In the genomic region with DNA sequence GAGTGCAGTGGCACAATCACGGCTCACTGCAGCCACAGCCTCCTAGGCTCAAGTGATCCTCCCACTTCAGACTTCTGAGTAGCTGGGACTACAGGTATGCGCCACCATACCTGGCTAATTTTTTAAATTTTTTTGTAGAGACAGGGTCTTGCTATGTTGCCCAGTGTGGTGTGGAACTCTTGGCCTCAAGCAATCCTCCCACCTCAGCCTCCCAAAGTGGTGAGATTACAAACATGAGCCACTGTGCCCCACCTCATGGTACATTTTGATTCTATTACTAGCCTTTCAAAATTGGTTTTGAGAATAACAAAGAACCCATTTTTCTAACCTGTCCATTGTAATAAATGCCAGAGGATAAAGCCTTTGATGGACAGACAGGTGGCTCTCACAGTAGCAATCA, we compare ENCODE assay signal across 11 cellular contexts. TPM values are rescaled to one million over a fixed set of nuclear protein-coding genes. Genes with fewer than 3 reads are reported as not detected.
A peak's percentile ranks its signal among the peaks of the same experiment; 100 is the strongest.
DNase-seq lines count a peak whose midpoint lies in the region; ATAC-seq and TF ChIP-seq lines count a peak whose summit lies in the region.
"Had no signal": no experiment of that assay in that cellular context is flagged by ENCODE, and none has a peak within 500 bp of the region (broad histone marks: within the 10 kb centered on the region; RNA-seq: fewer than 3 reads in every experiment).

No MANE protein-coding gene starts in this region.

- no peaks in the 10 kb centered on the region for H3K36me3 ChIP-seq in cardiac muscle cell
- peaks cover 6 to 15% (median 9%) of the 10 kb centered on the region in 3 donors for H3K36me3 ChIP-seq in tibial artery

- TF ChIP-seq CTCF in cardiac muscle cell (IDR thresholded peaks at IDR 0.05; ENCODE audit: low read depth, low read length) (no peak), type B pancreatic cell (conservative IDR thresholded peaks at IDR 0.05) (no peak), tibial artery (IDR thresholded peaks at IDR 0.05) (no peak)

- H3K4me3 ChIP-seq in cardiac muscle cell (no peak overlapping the region), tibial artery (no peak overlapping the region)

- H3K27ac Mint-ChIP-seq in activated CD4-positive, alpha-beta memory T cell treated with anti-CD3 and anti-CD28 coated beads, Interleukin-2, amount 10 ng/mL, durations not matched to agents 7 days and 5 days, result no peak overlapping the region
- no peak overlapping the region for H3K27ac Mint-ChIP-seq in immature natural killer cell
- H3K27ac Mint-ChIP-seq in type B pancreatic cell, result no peak overlapping the region

- H3K36me3 Mint-ChIP-seq in activated CD4-positive, alpha-beta memory T cell treated with anti-CD3 and anti-CD28 coated beads, Interleukin-2, amount 10 ng/mL, durations not matched to agents 7 days and 5 days (ENCODE audit: low read depth), result peaks cover 25% of the 10 kb centered on the region
- peaks cover 4 to 14% (median 7%) of the 10 kb centered on the region in 3 donors for H3K36me3 Mint-ChIP-seq in immature natural killer cell
- H3K36me3 Mint-ChIP-seq in type B pancreatic cell, result peaks cover 8% of the 10 kb centered on the region

- no peaks in the 10 kb centered on the region for H3K27me3 Mint-ChIP-seq in activated CD4-positive, alpha-beta memory T cell treated with anti-CD3 and anti-CD28 coated beads, Interleukin-2, amount 10 ng/mL, durations not matched to agents 7 days and 5 days
- H3K27me3 Mint-ChIP-seq in immature natural killer cell (ENCODE audit: low read depth in 3 of 3) (peaks cover 0 to 7% (median 0%) of the 10 kb centered on the region in 3 donors), type B pancreatic cell (no peaks in the 10 kb centered on the region)

- POLR2A ChIA-PET in activated CD4-positive, alpha-beta memory T cell treated with anti-CD3 and anti-CD28 coated beads, Interleukin-2, amount 10 ng/mL, durations not matched to agents 7 days and 5 days (lab: Charles Lee), result interaction anchor here (1.2 to 5.4 kb wide), 3 partner anchors 19 to 303 kb away, joined by 3 to 45 read pairs (median 5); a partner anchor contains a TSS

- CTCF ChIA-PET in activated CD4-positive, alpha-beta memory T cell treated with anti-CD3 and anti-CD28 coated beads, Interleukin-2, amount 10 ng/mL, durations not matched to agents 7 days and 5 days (lab: Charles Lee), result interaction anchor here (0.9 to 2.4 kb wide), 2 partner anchors 16 to 155 kb away, joined by 3 to 13 read pairs; no protein-coding TSS in a partner anchor

- DNase-seq in cardiac muscle cell (ENCODE audit: low read depth in 1 of 2, low spot score in 1 of 2) (no peak), left cardiac atrium (no peak), immature natural killer cell (no peak), type B pancreatic cell (ENCODE audit: extremely low spot score, unreplicated experiment) (no peak), tibial artery (no peak), pons (ENCODE audit: low spot score) (no peak)
- DNase-seq in activated CD4-positive, alpha-beta memory T cell treated with anti-CD3 and anti-CD28 coated beads, Interleukin-2, amount 10 ng/mL, durations not matched to agents 7 days and 5 days, result no peak
- no peak for DNase-seq in stimulated activated CD4-positive, alpha-beta T cell treated with anti-CD3 and anti-CD28 coated beads, Interleukin-4, amount 100 ng/mL, for 1 hour
- DNase-seq: activated CD4-positive, alpha-beta T cell treated with anti-CD3 and anti-CD28 coated beads, Interleukin-2, amount 50 U/mL, for 1 hour; NCI-H187 had no signal

- H3K4me1 ChIP-seq in cardiac muscle cell (ENCODE audit: low read depth) (peaks cover 5% of the 10 kb centered on the region), tibial artery (peaks cover 0 to 22% (median 17%) of the 10 kb centered on the region in 4 donors)

- H3K27me3 ChIP-seq in cardiac muscle cell, result no peaks in the 10 kb centered on the region
- no peaks in the 10 kb centered on the region for H3K27me3 ChIP-seq in tibial artery

- H3K9me3 Mint-ChIP-seq in activated CD4-positive, alpha-beta memory T cell treated with anti-CD3 and anti-CD28 coated beads, Interleukin-2, amount 10 ng/mL, durations not matched to agents 7 days and 5 days, result no peaks in the 10 kb centered on the region
- H3K9me3 Mint-ChIP-seq in immature natural killer cell (no peaks in the 10 kb centered on the region), type B pancreatic cell (no peaks in the 10 kb centered on the region)
- H3K9me3 Mint-ChIP-seq: CD14-positive monocyte had no signal

- ATAC-seq in left cardiac atrium, result no peak

- H3K27ac ChIP-seq in cardiac muscle cell (peak overlapping the region; percentile 92), tibial artery (no peak overlapping the region)

- H3K4me1 Mint-ChIP-seq in activated CD4-positive, alpha-beta memory T cell treated with anti-CD3 and anti-CD28 coated beads, Interleukin-2, amount 10 ng/mL, durations not matched to agents 7 days and 5 days, result peaks cover 35% of the 10 kb centered on the region
- peaks cover 27 to 31% of the 10 kb centered on the region in 2 donors for H3K4me1 Mint-ChIP-seq in immature natural killer cell
- peaks cover 15% of the 10 kb centered on the region for H3K4me1 Mint-ChIP-seq in type B pancreatic cell (ENCODE audit: unreplicated experiment)

- intact Hi-C loops in left cardiac atrium (cut with DNase I) (no loop called here), tibial artery (cut with DNase I; ENCODE audit: low total_unique reads) (no loop called here)

- H3K4me3 Mint-ChIP-seq in activated CD4-positive, alpha-beta memory T cell treated with anti-CD3 and anti-CD28 coated beads, Interleukin-2, amount 10 ng/mL, durations not matched to agents 7 days and 5 days, result peak overlapping the region; percentile 97
- peak overlapping the region in 4 of 5 donors; percentile 94 to 98 (median 98) for H3K4me3 Mint-ChIP-seq in immature natural killer cell
- H3K4me3 Mint-ChIP-seq in type B pancreatic cell, result peak overlapping the region; percentile 99

- H3K9me3 ChIP-seq in cardiac muscle cell (ENCODE audit: low read depth) (no peaks in the 10 kb centered on the region), tibial artery (no peaks in the 10 kb centered on the region)

RNA-seq across cellular contexts. Expression of a gene that starts 1.4 kb away (rescaled TPM):
- 31.0 and 33.4 TPM in 2 replicates for total RNA-seq in cardiac muscle cell
- 27.7 and 39.2 TPM in 2 replicates for polyA plus RNA-seq in cardiac muscle cell
- total RNA-seq in left cardiac atrium, result 10 to 100 TPM; 20.3 to 23.7 TPM
- total RNA-seq in activated CD4-positive, alpha-beta memory T cell treated with anti-CD3 and anti-CD28 coated beads, Interleukin-2, amount 10 ng/mL, durations not matched to agents 7 days and 5 days, result 10 to 100 TPM; 22.0 to 22.8 TPM
- polyA plus RNA-seq in immature natural killer cell, result 10 to 100 TPM in 2 of 3 donors, 1 to 10 TPM in 1; 9.7 to 19.6 (median 11.4) TPM
- total RNA-seq in type B pancreatic cell (ENCODE audit: low replicate concordance), result 23.7 and 23.9 TPM in 2 replicates

RNA-seq across cellular contexts. Expression of a gene that starts 20.3 kb away (rescaled TPM):
- 12.2 and 26.8 TPM in 2 replicates for total RNA-seq in cardiac muscle cell
- 15.3 and 23.2 TPM in 2 replicates for polyA plus RNA-seq in cardiac muscle cell
- 1 to 10 TPM; 3.6 to 5.6 TPM for total RNA-seq in left cardiac atrium
- 10 to 100 TPM; 29.0 to 31.0 TPM for total RNA-seq in activated CD4-positive, alpha-beta memory T cell treated with anti-CD3 and anti-CD28 coated beads, Interleukin-2, amount 10 ng/mL, durations not matched to agents 7 days and 5 days
- polyA plus RNA-seq in immature natural killer cell, result 1 to 10 TPM in 1 of 3 donors, under 1 TPM in 1, not detected in 1; 0.52 to 1.1 TPM
- total RNA-seq in type B pancreatic cell (ENCODE audit: low replicate concordance), result 7.3 and 27.7 TPM in 2 replicates

RNA-seq across cellular contexts. Expression of a gene that starts 31.9 kb away (rescaled TPM):
- total RNA-seq in cardiac muscle cell (0.21 and 0.46 TPM in 2 replicates), left cardiac atrium (under 1 TPM in 1 of 2 donors, not detected in 1; 0.10 TPM), type B pancreatic cell (ENCODE audit: low replicate concordance) (0.60 TPM in 1 of 2 replicates, not detected in the other)
- polyA plus RNA-seq in cardiac muscle cell (1.1 and 2.3 TPM in 2 replicates), immature natural killer cell (under 1 TPM; 0.08 to 0.57 (median 0.14) TPM)
- under 1 TPM in 1 of 2 experiments, not detected in 1; 0.15 TPM for total RNA-seq in activated CD4-positive, alpha-beta memory T cell treated with anti-CD3 and anti-CD28 coated beads, Interleukin-2, amount 10 ng/mL, durations not matched to agents 7 days and 5 days
